10 cellular contexts compared by ENCODE assay signal in genomic region chr5:177404641-177405134, GRCh38. TPM values are rescaled to one million over a fixed set of nuclear protein-coding genes. Genes with fewer than 3 reads are reported as not detected.
A peak's percentile ranks its signal among the peaks of the same experiment; 100 is the strongest.
DNase-seq lines count a peak whose midpoint lies in the region; ATAC-seq, FAIRE-seq and TF ChIP-seq lines count a peak whose summit lies in the region.
"Had no signal": no experiment of that assay in that cellular context is flagged by ENCODE, and none has a peak within 500 bp of the region (broad histone marks: within the 10 kb centered on the region; RNA-seq: fewer than 3 reads in every experiment).

No MANE protein-coding gene starts in this region.

- H3K9me1 ChIP-seq in K562 (ENCODE audit: control insufficient read depth, insufficient read depth, low read length), result no peaks in the 10 kb centered on the region

- H3K9ac ChIP-seq in HCT116 (ENCODE audit: low read length), result peak overlapping the region; percentile 92
- H3K9ac ChIP-seq in K562 (ENCODE audit: insufficient read depth in 1 of 2, low read depth in 2 of 2, low read length in 2 of 2), result peak overlapping the region; percentile 83 to 92
- no peak overlapping the region for H3K9ac ChIP-seq in muscle layer of colon (ENCODE audit: low read length)

- BruUV-seq in HCT116 (replicated peaks; lab: Mats Ljungman, UMichigan), result no TSS peak
- BruUV-seq in K562 (replicated peaks; lab: Mats Ljungman, UMichigan), result no TSS peak

- 25% methylated on average over 7 of the region's 15 CpGs for WGBS in K562 (ENCODE audit: insufficient coverage, low coverage, missing lambda C conversion rate)

- H4K20me1 ChIP-seq in HCT116 (ENCODE audit: insufficient read depth) (no peaks in the 10 kb centered on the region), K562 (replicated peaks; ENCODE audit: control insufficient read depth, insufficient read depth, low read length) (no peaks in the 10 kb centered on the region)

- H3K79me2 ChIP-seq in HCT116 (ENCODE audit: insufficient read depth, low read length) (no peaks in the 10 kb centered on the region), K562 (ENCODE audit: control insufficient read depth, insufficient read depth, low read length) (peaks cover 4% of the 10 kb centered on the region; the same call in 1 of the 3 replicates)

- no peak for ATAC-seq in HCT116
- ATAC-seq in K562, result no peak
- ATAC-seq in HG03108 (IDR thresholded peaks at IDR 0.05; ENCODE audit: unreplicated experiment), result no peak
- ATAC-seq in HG02870 (IDR thresholded peaks at IDR 0.05; ENCODE audit: unreplicated experiment), result no peak

- TF ChIP-seq POLR2A in HCT116 (IDR thresholded peaks at IDR 0.05; ENCODE audit: borderline replicate concordance, extremely low read depth, insufficient read depth, insufficient read length), result no peak
- TF ChIP-seq POLR2A in K562 (conservative IDR thresholded peaks at IDR 0.05), result no peak

- no peak for TF ChIP-seq CTCF in AG04449 (IDR thresholded peaks at IDR 0.05; ENCODE audit: insufficient read depth, low read length, missing control alignments)
- TF ChIP-seq CTCF in HCT116 (IDR thresholded peaks at IDR 0.05 in 2 of 3, conservative IDR thresholded peaks at IDR 0.05 in 1 of 3; ENCODE audit: borderline replicate concordance in 1 of 3, insufficient read depth in 1 of 3, low read depth in 2 of 3, low read length in 2 of 3), result no peak
- no peak for TF ChIP-seq CTCF in K562 (IDR thresholded peaks at IDR 0.05 in 2 of 3, conservative IDR thresholded peaks at IDR 0.05 in 1 of 3; ENCODE audit: insufficient read depth in 2 of 3, low read depth in 1 of 3, low read length in 3 of 3)

- CTCF ChIA-PET in AG04449 (lab: Yijun Ruan, JAX) (interaction anchor here (0.6 to 31.8 kb wide), 27 partner anchors 11 to 769 kb away, joined by 3 to 853 read pairs (median 9); partner anchors contain the start of genes DBN1, DOK3, GRK6 and LMAN2), HCT116 (lab: Charles Lee) (interaction anchor here (0.7 to 5.3 kb wide), 20 partner anchors 10 to 318 kb away, joined by 3 to 85 read pairs (median 6); partner anchors contain the start of genes FGFR4, GRK6, PDLIM7 and PRR7), K562 (lab: Yijun Ruan, JAX; ENCODE audit: low intra/inter-chr PET ratio) (interaction anchor here (1.1 to 4.0 kb wide), 3 partner anchors 43 to 97 kb away, joined by 7 to 107 read pairs (median 9); partner anchors contain the start of gene PRR7)

- POLR2A ChIA-PET in AG04449 (lab: Yijun Ruan, JAX), result interaction anchor here (0.9 to 3.8 kb wide), 10 partner anchors 14 to 97 kb away, joined by 3 to 21 read pairs (median 4); partner anchors contain the start of gene PDLIM7
- POLR2A ChIA-PET in HCT116 (lab: Charles Lee), result interaction anchor here (0.8 to 2.4 kb wide), 11 partner anchors 14 to 93 kb away, joined by 3 to 15 read pairs (median 5); partner anchors contain the start of genes GRK6 and PDLIM7
- POLR2A ChIA-PET in K562 (lab: Yijun Ruan, JAX), result interaction anchor here (0.6 to 2.5 kb wide), 32 partner anchors 8 to 1949 kb away, joined by 3 to 19 read pairs (median 5); partner anchors contain the start of genes LMAN2 and PDLIM7

- H3K27me3 ChIP-seq in HCT116 (ENCODE audit: insufficient read depth, low read length) (no peaks in the 10 kb centered on the region), K562 (ENCODE audit: control insufficient read depth in 2 of 2, insufficient read depth in 2 of 2, low read length in 2 of 2) (no peaks in the 10 kb centered on the region), muscle layer of colon (ENCODE audit: control insufficient read depth in 1 of 2, insufficient read depth in 2 of 2, low read length in 2 of 2) (peaks cover 43 to 53% of the 10 kb centered on the region in 2 donors)

- RAD21 ChIA-PET in HCT116 (lab: Charles Lee; ENCODE audit: low non-redundant PET in 1 of 2, low total read pairs in 2 of 2, uncharacterized antibody in 2 of 2, unreplicated experiment in 2 of 2), result interaction anchor here (0.6 to 1.5 kb wide), 7 partner anchors 22 to 93 kb away, joined by 3 to 5 read pairs (median 3); partner anchors contain the start of genes GRK6 (in 1 of the 2) and PDLIM7 (in 1 of the 2)

- FAIRE-seq in K562 (lab: Jason Lieb, UNC), result no peak

- DNase-seq in AG04449 (ENCODE audit: low read depth, low spot score) (no peak), HCT116 (ENCODE audit: low read depth, low spot score) (no peak), K562 (ENCODE audit: extremely low read depth in 1 of 4, low spot score in 3 of 4) (peak in 1 of 4 experiments; percentile 29), mucosa of gallbladder (ENCODE audit: low spot score) (no peak), NCI-H2029 treated with DMSO at 0.1 percent for 48 hours (lab: John Stamatoyannopoulos, UW) (no peak)
- DNase-seq: SIG-M5 had no signal

- intact Hi-C loops in HCT116 (cut with micrococcal nuclease), result loop anchor here (1.0 to 5.0 kb wide), 4 partner anchors 34 to 292 kb away; partner anchors contain the start of gene PDLIM7
- intact Hi-C loops in K562 (cut with micrococcal nuclease), result loop anchor here (1.0 to 2.0 kb wide), 2 partner anchors 50 to 96 kb away; no protein-coding TSS in a partner anchor

- H2AFZ ChIP-seq in HCT116 (ENCODE audit: low read depth, low read length, poor library complexity, severe bottlenecking), result no peak overlapping the region
- peak overlapping the region; percentile 98 for H2AFZ ChIP-seq in K562 (ENCODE audit: low read depth, low read length)

- H3K9me2 ChIP-seq in HCT116 (ENCODE audit: insufficient read depth), result no peaks in the 10 kb centered on the region

- H3K4me3 ChIP-seq in AG04449 (ENCODE audit: low read depth, low read length) (peak overlapping the region; percentile 71), HCT116 (replicated peaks in 1 of 2; ENCODE audit: low read depth in 1 of 2, low read length in 2 of 2) (peak overlapping the region; percentile 69 to 82), K562 (peak overlapping the region; percentile 62), muscle layer of colon (ENCODE audit: low read depth in 1 of 2, low read length in 2 of 2) (peak overlapping the region; percentile 41 to 49)

- in situ Hi-C loops in K562 (cut with MboI), result no loop called here

- H3K36me3 ChIP-seq in HCT116 (ENCODE audit: control insufficient read depth in 1 of 2, insufficient read depth in 2 of 2, low read length in 2 of 2) (no peaks in the 10 kb centered on the region), K562 (ENCODE audit: control insufficient read depth, insufficient read depth, low read length) (no peaks in the 10 kb centered on the region), muscle layer of colon (ENCODE audit: insufficient read depth, low read length) (no peaks in the 10 kb centered on the region)

- H3K4me2 ChIP-seq in HCT116 (ENCODE audit: low read length) (peak overlapping the region; percentile 97), K562 (ENCODE audit: insufficient read depth, low read length) (peak overlapping the region; percentile 80)

- TF ChIP-seq EP300 in K562 (IDR thresholded peaks at IDR 0.05; ENCODE audit: low read length), result no peak

- H3K4me1 ChIP-seq in HCT116 (ENCODE audit: control insufficient read depth in 1 of 2, insufficient read depth in 2 of 2, low read length in 2 of 2), result peaks cover 15 to 37% of the 10 kb centered on the region in 2 experiments
- H3K4me1 ChIP-seq in K562 (replicated peaks in 1 of 2; ENCODE audit: control insufficient read depth in 2 of 2, insufficient read depth in 2 of 2, low read length in 2 of 2), result peaks cover 10 to 48% of the 10 kb centered on the region in 2 experiments
- peaks cover 23% of the 10 kb centered on the region for H3K4me1 ChIP-seq in muscle layer of colon (ENCODE audit: insufficient read depth, low read length)

- H3K27ac ChIP-seq in HCT116 (ENCODE audit: low read depth, low read length) (peak overlapping the region; percentile 99), K562 (ENCODE audit: extremely low read depth, low read depth, low read length) (peak overlapping the region; percentile 86), muscle layer of colon (ENCODE audit: low read depth, low read length) (no peak overlapping the region)

- H3K9me3 ChIP-seq in HCT116 (ENCODE audit: control insufficient read depth in 1 of 2, insufficient read depth in 1 of 2, low read depth in 1 of 2, low read length in 2 of 2) (no peaks in the 10 kb centered on the region), K562 (replicated peaks; ENCODE audit: control insufficient read depth, insufficient read depth, low read depth, low read length) (no peaks in the 10 kb centered on the region), muscle layer of colon (ENCODE audit: low read length) (no peaks in the 10 kb centered on the region)

- no peak for TF ChIP-seq RAD21 in HCT116 (IDR thresholded peaks at IDR 0.05; ENCODE audit: low read depth)
- no peak for TF ChIP-seq RAD21 in K562 (CRISPR knock-in tag; conservative IDR thresholded peaks at IDR 0.05 in 1 of 2, IDR thresholded peaks at IDR 0.05 in 1 of 2)

RNA-seq across cellular contexts. Expression of gene PFN3, which starts 4.2 kb away (rescaled TPM):
- not detected for total RNA-seq in HCT116 (2021; ENCODE audit: unreplicated experiment)
- polyA plus RNA-seq in HCT116 (2012), result not detected in 2 replicates
- not detected in 2 replicates for total RNA-seq in K562 (2011; cell fraction: chromatin; rRNA removed; ENCODE audit: low replicate concordance)
- not detected in 2 replicates for total RNA-seq in K562 (2011; cell fraction: nucleolus; rRNA removed)
- not detected in 2 replicates for total RNA-seq in K562 (2011; cell fraction: nucleoplasm; rRNA removed)
- total RNA-seq in K562 (2014; rRNA removed), result not detected in 2 replicates
- total RNA-seq in K562 (2014; rRNA removed; fragmentation: Illumina TruSeq; extraction: Trizol), result not detected in 2 replicates
- total RNA-seq in K562 (2015; rRNA removed; fragmentation: Illumina TruSeq; extraction: Trizol), result not detected in 2 replicates
- not detected in 2 replicates for total RNA-seq in K562 (2021)
- polyA plus RNA-seq in K562 (2011; rRNA removed), result not detected in 2 replicates
- not detected in 2 replicates for polyA plus RNA-seq in K562 (2011; cell fraction: cytosol; rRNA removed)
- polyA plus RNA-seq in K562 (2011; cell fraction: nucleus; rRNA removed), result not detected in 2 replicates
- polyA plus RNA-seq in K562 (2012), result not detected in 2 replicates
- polyA plus RNA-seq in K562 (2014; fragmentation: Illumina TruSeq; extraction: Trizol), result not detected in 2 replicates
- not detected for polyA plus RNA-seq in K562 (2014; fragmentation: Nextera tagmentation; extraction: Ambion mirVana)
- polyA plus RNA-seq in K562 (2014; rRNA removed), result not detected in 2 replicates
- polyA minus RNA-seq in K562 (2011; rRNA and poly(A)+ RNA removed), result not detected in 2 replicates
- not detected in 2 replicates for polyA minus RNA-seq in K562 (2011; cell fraction: cytosol; rRNA and poly(A)+ RNA removed)
- 0.67 TPM in 1 of 2 replicates, not detected in the other for polyA minus RNA-seq in K562 (2011; cell fraction: nucleus; rRNA and poly(A)+ RNA removed)
- not detected for total RNA-seq in mucosa of gallbladder
- total RNA-seq: left colon had no signal

RNA-seq across cellular contexts. Expression of gene F12, which starts 4.7 kb away (rescaled TPM):
- 30.0 TPM for total RNA-seq in HCT116 (2021; ENCODE audit: unreplicated experiment)
- polyA plus RNA-seq in HCT116 (2012), result 46.8 and 58.1 TPM in 2 replicates
- 2.4 and 7.8 TPM in 2 replicates for total RNA-seq in K562 (2011; cell fraction: chromatin; rRNA removed; ENCODE audit: low replicate concordance)
- total RNA-seq in K562 (2011; cell fraction: nucleolus; rRNA removed), result 12.2 and 13.2 TPM in 2 replicates
- 5.8 and 6.0 TPM in 2 replicates for total RNA-seq in K562 (2011; cell fraction: nucleoplasm; rRNA removed)
- total RNA-seq in K562 (2014; rRNA removed), result 13.8 and 23.9 TPM in 2 replicates
- total RNA-seq in K562 (2014; rRNA removed; fragmentation: Illumina TruSeq; extraction: Trizol), result 0.80 and 1.1 TPM in 2 replicates
- total RNA-seq in K562 (2015; rRNA removed; fragmentation: Illumina TruSeq; extraction: Trizol), result 3.6 and 4.7 TPM in 2 replicates
- total RNA-seq in K562 (2021), result 18.3 and 22.6 TPM in 2 replicates
- polyA plus RNA-seq in K562 (2011; rRNA removed), result 6.1 and 9.7 TPM in 2 replicates
- polyA plus RNA-seq in K562 (2011; cell fraction: cytosol; rRNA removed), result 11.4 and 33.1 TPM in 2 replicates
- 19.4 and 31.1 TPM in 2 replicates for polyA plus RNA-seq in K562 (2011; cell fraction: nucleus; rRNA removed)
- 15.5 and 16.0 TPM in 2 replicates for polyA plus RNA-seq in K562 (2012)
- 0.59 and 2.7 TPM in 2 replicates for polyA plus RNA-seq in K562 (2014; fragmentation: Illumina TruSeq; extraction: Trizol)
- polyA plus RNA-seq in K562 (2014; fragmentation: Nextera tagmentation; extraction: Ambion mirVana), result 1 to 10 TPM in 1 of 2 experiments, under 1 TPM in 1; 0.91 to 1.3 TPM
- 14.3 and 14.9 TPM in 2 replicates for polyA plus RNA-seq in K562 (2014; rRNA removed)
- 0.63 and 1.6 TPM in 2 replicates for polyA minus RNA-seq in K562 (2011; rRNA and poly(A)+ RNA removed)
- 8.3 and 17.7 TPM in 2 replicates for polyA minus RNA-seq in K562 (2011; cell fraction: cytosol; rRNA and poly(A)+ RNA removed)
- 3.9 and 6.0 TPM in 2 replicates for polyA minus RNA-seq in K562 (2011; cell fraction: nucleus; rRNA and poly(A)+ RNA removed)
- total RNA-seq in mucosa of gallbladder, result 15.3 TPM

RNA-seq across cellular contexts. Expression of gene SLC34A1, which starts 20.5 kb away (rescaled TPM):
- total RNA-seq in HCT116 (2021; ENCODE audit: unreplicated experiment) (not detected), K562 (2014; rRNA removed) (not detected in 2 replicates), K562 (2014; rRNA removed; fragmentation: Illumina TruSeq; extraction: Trizol) (not detected in 2 replicates), K562 (2015; rRNA removed; fragmentation: Illumina TruSeq; extraction: Trizol) (not detected in 2 replicates), K562 (2021) (not detected in 2 replicates), mucosa of gallbladder (0.06 TPM)
- polyA plus RNA-seq in HCT116 (2012), result 0.02 and 0.09 TPM in 2 replicates
- total RNA-seq in K562 (2011; cell fraction: chromatin; rRNA removed; ENCODE audit: low replicate concordance), result 0.09 TPM in 1 of 2 replicates, not detected in the other
- total RNA-seq in K562 (2011; cell fraction: nucleolus; rRNA removed), result not detected in 2 replicates
- total RNA-seq in K562 (2011; cell fraction: nucleoplasm; rRNA removed), result not detected in 2 replicates
- polyA plus RNA-seq in K562 (2011; rRNA removed) (not detected in 2 replicates), K562 (2014; fragmentation: Illumina TruSeq; extraction: Trizol) (not detected in 2 replicates), K562 (2014; fragmentation: Nextera tagmentation; extraction: Ambion mirVana) (not detected), K562 (2014; rRNA removed) (not detected in 2 replicates)
- not detected in 2 replicates for polyA plus RNA-seq in K562 (2011; cell fraction: cytosol; rRNA removed)
- polyA plus RNA-seq in K562 (2011; cell fraction: nucleus; rRNA removed), result not detected in 2 replicates
- polyA plus RNA-seq in K562 (2012), result not detected in 2 replicates
- not detected in 2 replicates for polyA minus RNA-seq in K562 (2011; rRNA and poly(A)+ RNA removed)
- not detected in 2 replicates for polyA minus RNA-seq in K562 (2011; cell fraction: cytosol; rRNA and poly(A)+ RNA removed)
- polyA minus RNA-seq in K562 (2011; cell fraction: nucleus; rRNA and poly(A)+ RNA removed), result not detected in 2 replicates
- total RNA-seq: left colon had no signal

RNA-seq across cellular contexts. Expression of gene GRK6, which starts 21.8 kb away (rescaled TPM):
- total RNA-seq in HCT116 (2021; ENCODE audit: unreplicated experiment) (89.3 TPM), K562 (2014; rRNA removed) (89.8 and 100 TPM in 2 replicates), K562 (2014; rRNA removed; fragmentation: Illumina TruSeq; extraction: Trizol) (31.2 and 35.7 TPM in 2 replicates), K562 (2015; rRNA removed; fragmentation: Illumina TruSeq; extraction: Trizol) (54.0 and 54.1 TPM in 2 replicates), K562 (2021) (114 and 122 TPM in 2 replicates), mucosa of gallbladder (39.5 TPM)
- 88.3 and 90.2 TPM in 2 replicates for polyA plus RNA-seq in HCT116 (2012)
- 102 and 350 TPM in 2 replicates for total RNA-seq in K562 (2011; cell fraction: chromatin; rRNA removed; ENCODE audit: low replicate concordance)
- total RNA-seq in K562 (2011; cell fraction: nucleolus; rRNA removed), result 191 and 204 TPM in 2 replicates
- 94.0 and 133 TPM in 2 replicates for total RNA-seq in K562 (2011; cell fraction: nucleoplasm; rRNA removed)
- polyA plus RNA-seq in K562 (2011; rRNA removed) (44.1 and 44.5 TPM in 2 replicates), K562 (2014; fragmentation: Illumina TruSeq; extraction: Trizol) (39.2 and 69.3 TPM in 2 replicates), K562 (2014; fragmentation: Nextera tagmentation; extraction: Ambion mirVana) (1 to 10 TPM in 1 of 2 experiments, under 1 TPM in 1; 0.63 to 1.8 TPM), K562 (2014; rRNA removed) (69.0 and 80.4 TPM in 2 replicates)
- polyA plus RNA-seq in K562 (2011; cell fraction: cytosol; rRNA removed), result 40.2 and 83.8 TPM in 2 replicates
- polyA plus RNA-seq in K562 (2011; cell fraction: nucleus; rRNA removed), result 80.9 and 141 TPM in 2 replicates
- polyA plus RNA-seq in K562 (2012), result 66.8 and 81.9 TPM in 2 replicates
- polyA minus RNA-seq in K562 (2011; rRNA and poly(A)+ RNA removed), result 60.4 and 79.9 TPM in 2 replicates
- 53.3 and 59.0 TPM in 2 replicates for polyA minus RNA-seq in K562 (2011; cell fraction: cytosol; rRNA and poly(A)+ RNA removed)
- polyA minus RNA-seq in K562 (2011; cell fraction: nucleus; rRNA and poly(A)+ RNA removed), result 78.6 and 92.6 TPM in 2 replicates

RNA-seq across cellular contexts. Expression of gene PRR7, which starts 41.9 kb away (rescaled TPM):
- 39.9 TPM for total RNA-seq in HCT116 (2021; ENCODE audit: unreplicated experiment)
- 28.9 and 29.4 TPM in 2 replicates for polyA plus RNA-seq in HCT116 (2012)
- 1.6 TPM in 1 of 2 replicates, not detected in the other for total RNA-seq in K562 (2011; cell fraction: chromatin; rRNA removed; ENCODE audit: low replicate concordance)
- total RNA-seq in K562 (2011; cell fraction: nucleolus; rRNA removed), result 3.3 and 4.7 TPM in 2 replicates
- 1.0 and 1.9 TPM in 2 replicates for total RNA-seq in K562 (2011; cell fraction: nucleoplasm; rRNA removed)
- 11.3 and 14.9 TPM in 2 replicates for total RNA-seq in K562 (2014; rRNA removed)
- not detected in 2 replicates for total RNA-seq in K562 (2014; rRNA removed; fragmentation: Illumina TruSeq; extraction: Trizol)
- 0.80 and 1.2 TPM in 2 replicates for total RNA-seq in K562 (2015; rRNA removed; fragmentation: Illumina TruSeq; extraction: Trizol)
- 9.7 and 10.4 TPM in 2 replicates for total RNA-seq in K562 (2021)
- 0.92 and 1.0 TPM in 2 replicates for polyA plus RNA-seq in K562 (2011; rRNA removed)
- 3.5 and 22.1 TPM in 2 replicates for polyA plus RNA-seq in K562 (2011; cell fraction: cytosol; rRNA removed)
- 3.3 and 7.7 TPM in 2 replicates for polyA plus RNA-seq in K562 (2011; cell fraction: nucleus; rRNA removed)
- 2.3 and 4.3 TPM in 2 replicates for polyA plus RNA-seq in K562 (2012)
- 0.24 TPM in 1 of 2 replicates, not detected in the other for polyA plus RNA-seq in K562 (2014; fragmentation: Illumina TruSeq; extraction: Trizol)
- polyA plus RNA-seq in K562 (2014; fragmentation: Nextera tagmentation; extraction: Ambion mirVana), result not detected
- polyA plus RNA-seq in K562 (2014; rRNA removed), result 10.9 and 11.2 TPM in 2 replicates
- polyA minus RNA-seq in K562 (2011; rRNA and poly(A)+ RNA removed), result not detected in 2 replicates
- 3.3 and 6.1 TPM in 2 replicates for polyA minus RNA-seq in K562 (2011; cell fraction: cytosol; rRNA and poly(A)+ RNA removed)
- 2.1 and 2.6 TPM in 2 replicates for polyA minus RNA-seq in K562 (2011; cell fraction: nucleus; rRNA and poly(A)+ RNA removed)
- 7.8 TPM for total RNA-seq in mucosa of gallbladder
